14 cellular contexts compared by ENCODE assay signal in genomic region chr1:23931481-23931880, GRCh38. TPM values are rescaled to one million over a fixed set of nuclear protein-coding genes. Genes with fewer than 3 reads are reported as not detected.
A peak's percentile ranks its signal among the peaks of the same experiment; 100 is the strongest.
DNase-seq lines count a peak whose midpoint lies in the region; ATAC-seq, FAIRE-seq and TF ChIP-seq lines count a peak whose summit lies in the region.
"Had no signal": no experiment of that assay in that cellular context is flagged by ENCODE, and none has a peak within 500 bp of the region (broad histone marks: within the 10 kb centered on the region; RNA-seq: fewer than 3 reads in every experiment).

No MANE protein-coding gene starts in this region.

- H3K27ac Mint-ChIP-seq in stimulated activated memory B cell treated with anti-CD40 and anti-IgM and Interleukin-4, amounts not matched to agents 10 μg/mL and 1 μg/mL and 100 μg/mL, for 72 hours, result peak overlapping the region; percentile 80

- in situ Hi-C loops in GM13976 (cut with MboI; ENCODE audit: low sequenced_read_pairs, unreplicated experiment), result no loop called here

- peak overlapping the region; percentile 23 for H3K4me3 Mint-ChIP-seq in stimulated activated memory B cell treated with anti-CD40 and anti-IgM and Interleukin-4, amounts not matched to agents 10 μg/mL and 1 μg/mL and 100 μg/mL, for 72 hours

- TF ChIP-seq CTCF in GM13976 (IDR thresholded peaks at IDR 0.05; ENCODE audit: borderline replicate concordance, control extremely low read depth, extremely low read depth, insufficient read depth, missing control alignments), result no peak
- no peak for TF ChIP-seq CTCF in RWPE1 (conservative IDR thresholded peaks at IDR 0.05; ENCODE audit: low read depth)

- POLR2A ChIA-PET in RWPE1 (lab: Yijun Ruan, JAX; ENCODE audit: low non-redundant PET), result interaction anchor here (0.6 kb wide), 1 partner anchor 12 kb away, joined by 4 read pairs; no protein-coding TSS in a partner anchor

- no peaks in the 10 kb centered on the region for H3K9me3 Mint-ChIP-seq in stimulated activated memory B cell treated with anti-CD40 and anti-IgM and Interleukin-4, amounts not matched to agents 10 μg/mL and 1 μg/mL and 100 μg/mL, for 72 hours

- CTCF ChIA-PET in RWPE1 (lab: Yijun Ruan, JAX), result no interaction called here

- no peak overlapping the region for H3K27ac ChIP-seq in RWPE1

- H3K27me3 Mint-ChIP-seq in stimulated activated memory B cell treated with anti-CD40 and anti-IgM and Interleukin-4, amounts not matched to agents 10 μg/mL and 1 μg/mL and 100 μg/mL, for 72 hours, result no peaks in the 10 kb centered on the region

- peak; percentile 86 for FAIRE-seq in GM12892 (lab: Jason Lieb, UNC)

- no peaks in the 10 kb centered on the region for H3K36me3 Mint-ChIP-seq in stimulated activated memory B cell treated with anti-CD40 and anti-IgM and Interleukin-4, amounts not matched to agents 10 μg/mL and 1 μg/mL and 100 μg/mL, for 72 hours

- DNase-seq in GM12892 (ENCODE audit: insufficient read length) (no peak), amniotic epithelial cell (ENCODE audit: low read depth) (peak; percentile 9), kidney tubule cell (ENCODE audit: low spot score) (peak; percentile 83), GM13976 (ENCODE audit: low spot score) (no peak), DMS 273 (lab: John Stamatoyannopoulos, UW; ENCODE audit: unreplicated experiment) (no peak), HPDE6-E6E7 (ENCODE audit: extremely low spot score) (no peak), RWPE1 (ENCODE audit: low spot score) (no peak)
- DNase-seq: activated effector memory CD4-positive, alpha-beta T cell treated with Interleukin-2 at 50 U/mL for 16 hours; C1 segment of cervical spinal cord; DMS79 treated with DMSO at 0.1 percent for 48 hours; midbrain; NCI-H1092; NCI-H2171 treated with DMSO at 0.1 percent for 48 hours had no signal

- ATAC-seq in stimulated activated memory B cell treated with anti-CD40 and anti-IgM and Interleukin-4, amounts not matched to agents 10 μg/mL and 1 μg/mL and 100 μg/mL, for 72 hours, result peak; percentile 64

- H3K4me1 Mint-ChIP-seq in stimulated activated memory B cell treated with anti-CD40 and anti-IgM and Interleukin-4, amounts not matched to agents 10 μg/mL and 1 μg/mL and 100 μg/mL, for 72 hours, result peaks cover 37% of the 10 kb centered on the region

- TF ChIP-seq POLR2A in GM12892 (IDR thresholded peaks at IDR 0.05; ENCODE audit: low read depth, low read length), result no peak

RNA-seq across cellular contexts. Expression of gene CNR2, which starts 18.3 kb away (rescaled TPM):
- 5.2 TPM for polyA plus RNA-seq in GM12892 (2012; ENCODE audit: missing spikeins)

RNA-seq across cellular contexts. Expression of gene PNRC2, which starts 28.1 kb away (rescaled TPM):
- polyA plus RNA-seq in GM12892 (2012; ENCODE audit: missing spikeins), result 112 TPM

RNA-seq across cellular contexts. Expression of gene SRSF10, which starts 48.6 kb away (rescaled TPM):
- polyA plus RNA-seq in GM12892 (2012; ENCODE audit: missing spikeins), result 157 TPM

Comparison
In these comparisons a context has a peak if more than half of its experiments do, and no peak if none do; other contexts are left out.
1. DNase-seq: peak in amniotic epithelial cell (single experiment) and kidney tubule cell (single experiment); none in GM12892 (single experiment), GM13976 (single experiment), DMS 273 (single experiment), HPDE6-E6E7 (single experiment) and RWPE1 (single experiment).